Comparison of ENCODE assay signal across 8 cellular contexts in genomic region chr4:119113033-119113655, GRCh38. TPM values are rescaled to one million over a fixed set of nuclear protein-coding genes. Genes with fewer than 3 reads are reported as not detected.
DNase-seq lines count a peak whose midpoint lies in the region; ATAC-seq and TF ChIP-seq lines count a peak whose summit lies in the region.

No MANE protein-coding gene starts in this region.

- no peaks in the 10 kb centered on the region for H3K36me3 ChIP-seq in brain microvascular endothelial cell (replicated peaks)
- H3K36me3 ChIP-seq in left lung: no peaks in the 10 kb centered on the region

- H3K4me1 ChIP-seq in left lung: peaks cover 0 to 15% of the 10 kb centered on the region in 2 donors

- ATAC-seq in left lung (peak; percentile 83), GM19463 (IDR thresholded peaks at IDR 0.05; ENCODE audit: unreplicated experiment) (no peak), HG03342 (IDR thresholded peaks at IDR 0.05; ENCODE audit: unreplicated experiment) (no peak)

- CTCF ChIA-PET in AG04450 (lab: Charles Lee): no interaction called here

- H3K4me3 ChIP-seq in AG04450 (ENCODE audit: low read depth, low read length): no peak overlapping the region
- no peak overlapping the region for H3K4me3 ChIP-seq in brain microvascular endothelial cell (ENCODE audit: low read depth, low read length)
- H3K4me3 ChIP-seq in left lung: no peak overlapping the region

- no peak for TF ChIP-seq CTCF in AG04450 (IDR thresholded peaks at IDR 0.05; ENCODE audit: low read depth, low read length)
- no peak for TF ChIP-seq CTCF in brain microvascular endothelial cell (IDR thresholded peaks at IDR 0.05; ENCODE audit: low read depth, low read length, missing control alignments)
- no peak for TF ChIP-seq CTCF in left lung (IDR thresholded peaks at IDR 0.05)

- in situ Hi-C loops in brain microvascular endothelial cell (cut with HindIII; ENCODE audit: low pct_ligation_motif_present, low sequenced_read_pairs): no loop called here

- peak; percentile 68 for DNase-seq in AG04450 (ENCODE audit: low read depth, low spot score)
- peak; percentile 94 for DNase-seq in LHCN-M2 (ENCODE audit: low read depth)
- DNase-seq in brain microvascular endothelial cell: peak; percentile 68
- DNase-seq in left lung: no peak
- no peak for DNase-seq in DMS114 treated with DMSO at 0.1 percent for 48 hours (lab: John Stamatoyannopoulos, UW; ENCODE audit: unreplicated experiment)
- no peak for DNase-seq in HuH-7 (ENCODE audit: low spot score)

- H3K9me3 ChIP-seq in AG04450 (ENCODE audit: control insufficient read depth, insufficient read depth, low read length): no peaks in the 10 kb centered on the region; the same call in 1 of the 2 replicates
- H3K9me3 ChIP-seq in left lung: no peaks in the 10 kb centered on the region

- intact Hi-C loops in left lung (cut with DNase I): no loop called here

- no peaks in the 10 kb centered on the region for H3K27me3 ChIP-seq in AG04450 (ENCODE audit: control insufficient read depth, insufficient read depth, low read length)
- H3K27me3 ChIP-seq in brain microvascular endothelial cell (replicated peaks): no peaks in the 10 kb centered on the region
- no peaks in the 10 kb centered on the region for H3K27me3 ChIP-seq in left lung

- no peak overlapping the region for H3K27ac ChIP-seq in AG04450 (ENCODE audit: low read depth, low read length)
- H3K27ac ChIP-seq in brain microvascular endothelial cell: peak overlapping the region; percentile 48
- peak overlapping the region in 1 of 2 donors; percentile 71 for H3K27ac ChIP-seq in left lung

- POLR2A ChIA-PET in AG04450 (lab: Yijun Ruan, JAX): interaction anchor here (0.6 kb wide), 1 partner anchor 10 kb away, joined by 4 read pairs; no protein-coding TSS in a partner anchor

RNA-seq across cellular contexts. Expression of gene MYOZ2, which starts 22.5 kb away (rescaled TPM):
- 0.07 and 0.10 TPM in 2 replicates for polyA plus RNA-seq in AG04450 (2011; rRNA removed)
- not detected in 2 replicates for polyA minus RNA-seq in AG04450 (2011; rRNA and poly(A)+ RNA removed)
- 0.13 and 0.69 TPM in 2 replicates for total RNA-seq in LHCN-M2 (2014; rRNA removed)
- polyA plus RNA-seq in LHCN-M2 (2012): 1.3 TPM
- total RNA-seq in left lung: under 1 TPM; 0.29 to 0.39 TPM

Comparison
In these comparisons a context has a peak if more than half of its experiments do, and no peak if none do; other contexts are left out.
1. DNase-seq: peak in AG04450 (single experiment), LHCN-M2 (single experiment) and brain microvascular endothelial cell (single experiment); none in left lung (0 of 2), DMS114 treated with DMSO at 0.1 percent for 48 hours (single experiment) and HuH-7 (single experiment).